Comparison of ENCODE assay signal across 3 cellular contexts in genomic region chr2:231167745-231168459, GRCh38.
TF ChIP-seq lines count a peak whose summit lies in the region.

No MANE protein-coding gene starts in this region.

TF ChIP-seq in IMR-90, 13 proteins besides CTCF, POLR2A, EP300 and RAD21:
- no peak for TF ChIP-seq USF2 (IDR thresholded peaks at IDR 0.05; ENCODE audit: low read depth, low read length)
- no peak for TF ChIP-seq RFX5 (IDR thresholded peaks at IDR 0.05; ENCODE audit: low read depth, low read length)

TF ChIP-seq in GM23338, 12 proteins besides CTCF, POLR2A, EP300 and RAD21:
- no peak for TF ChIP-seq EZH2 (IDR thresholded peaks at IDR 0.05; ENCODE audit: low read depth, unreplicated experiment)
- no peak for TF ChIP-seq CREB1 (CRISPR knock-in tag; IDR thresholded peaks at IDR 0.05; ENCODE audit: low read depth)
- TF ChIP-seq ZNF331 (CRISPR knock-in tag; IDR thresholded peaks at IDR 0.05; ENCODE audit: low read depth), result no peak
- TF ChIP-seq EZH2phosphoT487 (IDR thresholded peaks at IDR 0.05; ENCODE audit: unreplicated experiment), result no peak
- TF ChIP-seq ETS1 (IDR thresholded peaks at IDR 0.05), result no peak
- no peak for TF ChIP-seq NANOG (IDR thresholded peaks at IDR 0.05; ENCODE audit: borderline replicate concordance)
- no peak for TF ChIP-seq ZNF462 (CRISPR knock-in tag; IDR thresholded peaks at IDR 0.05)
- no peak for TF ChIP-seq POLR2AphosphoS5 (IDR thresholded peaks at IDR 0.05; ENCODE audit: low read depth)
- TF ChIP-seq STAT1 (IDR thresholded peaks at IDR 0.05; ENCODE audit: unreplicated experiment), result no peak
- no peak for TF ChIP-seq REST (IDR thresholded peaks at IDR 0.05; ENCODE audit: unreplicated experiment)
- no peak for TF ChIP-seq JUNB (IDR thresholded peaks at IDR 0.05; ENCODE audit: unreplicated experiment)
- no peak for TF ChIP-seq ZNF114 (CRISPR knock-in tag; IDR thresholded peaks at IDR 0.05)

TF ChIP-seq in WTC11, 78 proteins besides CTCF, POLR2A, EP300 and RAD21:
- TF ChIP-seq TP53 (CRISPR knock-in tag; IDR thresholded peaks at IDR 0.05) (no peak), FOXJ3 (CRISPR knock-in tag; IDR thresholded peaks at IDR 0.05; ENCODE audit: borderline replicate concordance) (no peak), ZNF121 (CRISPR knock-in tag; IDR thresholded peaks at IDR 0.05) (no peak), PREB (CRISPR knock-in tag; IDR thresholded peaks at IDR 0.05; ENCODE audit: borderline replicate concordance) (no peak), FOXP4 (CRISPR knock-in tag; IDR thresholded peaks at IDR 0.05) (no peak), FOXK1 (CRISPR knock-in tag; IDR thresholded peaks at IDR 0.05) (no peak), ZNF263 (CRISPR knock-in tag; IDR thresholded peaks at IDR 0.05; ENCODE audit: low read depth) (no peak), GTF2I (CRISPR knock-in tag; conservative IDR thresholded peaks at IDR 0.05) (no peak), ZNF512 (CRISPR knock-in tag; IDR thresholded peaks at IDR 0.05; ENCODE audit: borderline replicate concordance) (no peak), ARID4B (CRISPR knock-in tag; IDR thresholded peaks at IDR 0.05; ENCODE audit: borderline replicate concordance) (no peak), ZNF232 (CRISPR knock-in tag; IDR thresholded peaks at IDR 0.05) (no peak), MLX (CRISPR knock-in tag; IDR thresholded peaks at IDR 0.05) (no peak), TCF7 (CRISPR knock-in tag; IDR thresholded peaks at IDR 0.05; ENCODE audit: low read depth) (no peak), ZNF317 (CRISPR knock-in tag; IDR thresholded peaks at IDR 0.05; ENCODE audit: borderline replicate concordance, low read depth) (no peak), ZNF138 (CRISPR knock-in tag; conservative IDR thresholded peaks at IDR 0.05) (no peak), E2F1 (CRISPR knock-in tag; IDR thresholded peaks at IDR 0.05) (no peak)
